ENCODE assay signal across 15 cellular contexts in genomic region chr9:31588010-31588409, GRCh38.
DNase-seq lines count a peak whose midpoint lies in the region.
"Had no signal": no experiment of that assay in that cellular context is flagged by ENCODE, and none has a peak within 500 bp of the region (broad histone marks: within the 10 kb centered on the region; RNA-seq: fewer than 3 reads in every experiment).

No MANE protein-coding gene starts in this region.

- in situ Hi-C loops in G401 (cut with HindIII; ENCODE audit: low sequenced_read_pairs), result no loop called here

- DNase-seq in D341Med (ENCODE audit: low spot score), result peak; percentile 34
- DNase-seq in G401 (ENCODE audit: low spot score), result peak; percentile 16
- peak; percentile 96 to 97 for DNase-seq in NCI-H524 (lab: John Stamatoyannopoulos, UW)
- peak in 29 of 42 donors; percentile 2 to 47 (median 13) for DNase-seq in head of caudate nucleus
- no peak for DNase-seq in ecto neural progenitor cell (ENCODE audit: low spot score)
- no peak for DNase-seq in stimulated activated CD4-positive, alpha-beta T cell treated with anti-CD3 and anti-CD28 coated beads, Interleukin-4, amount 100 ng/mL, for 1 hour
- DNase-seq in occipital lobe (lab: John Stamatoyannopoulos, UW), result no peak
- DNase-seq: activated CD8-positive, alpha-beta T cell treated with anti-CD3 and anti-CD28 coated beads for 36 hours; activated effector memory CD4-positive, alpha-beta T cell treated with anti-CD3 and anti-CD28 coated beads, Interleukin-2, amount 50 U/mL, for 16 hours; activated naive CD8-positive, alpha-beta T cell treated with anti-CD3 and anti-CD28 coated beads, Interleukin-2, amount 50 U/mL, for 24 hours; activated T-cell treated with anti-CD3 and anti-CD28 coated beads for 4 hours; CD8-positive, alpha-beta memory T cell; stimulated activated naive CD4-positive, alpha-beta T cell; T-helper 9 cell; testis had no signal

- intact Hi-C loops in head of caudate nucleus (cut with DNase I), result no loop called here

Comparison
In these comparisons a context has a peak if more than half of its experiments do, and no peak if none do; other contexts are left out.
1. DNase-seq: peak in D341Med (single experiment), G401 (single experiment), NCI-H524 (2 of 2) and head of caudate nucleus (29 of 42); none in ecto neural progenitor cell (single experiment), stimulated activated CD4-positive, alpha-beta T cell treated with anti-CD3 and anti-CD28 coated beads, Interleukin-4, amount 100 ng/mL, for 1 hour (single experiment) and occipital lobe (single experiment).